Comparison of ENCODE assay signal across 1 cellular context in the genomic region with DNA sequence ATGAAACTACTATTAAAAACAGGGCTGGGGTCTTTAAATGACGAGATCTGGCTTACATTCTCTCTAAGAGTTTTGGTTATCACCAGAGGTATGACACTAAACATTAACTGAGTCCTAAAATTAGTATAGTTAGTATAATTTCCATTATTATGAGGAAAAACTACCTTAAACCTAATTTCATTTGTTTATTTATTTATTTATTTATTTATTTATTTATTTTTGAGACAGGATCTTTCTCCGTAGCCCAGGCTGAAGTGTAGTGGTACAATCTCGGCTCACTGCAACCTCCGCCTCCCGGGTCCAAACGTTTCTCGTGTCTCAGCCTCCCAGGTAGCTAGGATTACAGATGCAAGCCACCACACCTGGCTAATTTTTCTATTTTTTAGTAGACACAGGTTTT.
TF ChIP-seq lines count a peak whose summit lies in the region.

No MANE protein-coding gene starts in this region.

TF ChIP-seq in HEK293, 187 proteins besides CTCF, POLR2A, EP300 and RAD21 (continued from another document):
- TF ChIP-seq, protein P1, sequence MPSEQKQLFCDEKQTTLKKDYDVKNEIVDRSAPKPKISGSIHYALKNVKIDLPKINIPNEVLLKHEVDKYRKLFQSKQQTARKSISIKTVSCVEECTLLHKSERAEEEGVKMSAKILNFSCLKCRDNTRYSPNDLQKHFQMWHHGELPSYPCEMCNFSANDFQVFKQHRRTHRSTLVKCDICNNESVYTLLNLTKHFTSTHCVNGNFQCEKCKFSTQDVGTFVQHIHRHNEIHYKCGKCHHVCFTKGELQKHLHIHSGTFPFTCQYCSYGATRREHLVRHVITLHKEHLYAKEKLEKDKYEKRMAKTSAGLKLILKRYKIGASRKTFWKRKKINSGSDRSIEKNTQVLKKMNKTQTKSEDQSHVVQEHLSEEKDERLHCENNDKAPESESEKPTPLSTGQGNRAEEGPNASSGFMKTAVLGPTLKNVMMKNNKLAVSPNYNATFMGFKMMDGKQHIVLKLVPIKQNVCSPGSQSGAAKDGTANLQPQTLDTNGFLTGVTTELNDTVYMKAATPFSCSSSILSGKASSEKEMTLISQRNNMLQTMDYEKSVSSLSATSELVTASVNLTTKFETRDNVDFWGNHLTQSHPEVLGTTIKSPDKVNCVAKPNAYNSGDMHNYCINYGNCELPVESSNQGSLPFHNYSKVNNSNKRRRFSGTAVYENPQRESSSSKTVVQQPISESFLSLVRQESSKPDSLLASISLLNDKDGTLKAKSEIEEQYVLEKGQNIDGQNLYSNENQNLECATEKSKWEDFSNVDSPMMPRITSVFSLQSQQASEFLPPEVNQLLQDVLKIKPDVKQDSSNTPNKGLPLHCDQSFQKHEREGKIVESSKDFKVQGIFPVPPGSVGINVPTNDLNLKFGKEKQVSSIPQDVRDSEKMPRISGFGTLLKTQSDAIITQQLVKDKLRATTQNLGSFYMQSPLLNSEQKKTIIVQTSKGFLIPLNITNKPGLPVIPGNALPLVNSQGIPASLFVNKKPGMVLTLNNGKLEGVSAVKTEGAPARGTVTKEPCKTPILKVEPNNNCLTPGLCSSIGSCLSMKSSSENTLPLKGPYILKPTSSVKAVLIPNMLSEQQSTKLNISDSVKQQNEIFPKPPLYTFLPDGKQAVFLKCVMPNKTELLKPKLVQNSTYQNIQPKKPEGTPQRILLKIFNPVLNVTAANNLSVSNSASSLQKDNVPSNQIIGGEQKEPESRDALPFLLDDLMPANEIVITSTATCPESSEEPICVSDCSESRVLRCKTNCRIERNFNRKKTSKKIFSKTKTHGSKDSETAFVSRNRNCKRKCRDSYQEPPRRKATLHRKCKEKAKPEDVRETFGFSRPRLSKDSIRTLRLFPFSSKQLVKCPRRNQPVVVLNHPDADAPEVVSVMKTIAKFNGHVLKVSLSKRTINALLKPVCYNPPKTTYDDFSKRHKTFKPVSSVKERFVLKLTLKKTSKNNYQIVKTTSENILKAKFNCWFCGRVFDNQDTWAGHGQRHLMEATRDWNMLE (tag by site-specific recombination; conservative IDR thresholded peaks at IDR 0.05; ENCODE audit: low read depth), result peak; percentile 81
- peak; percentile 94 for TF ChIP-seq ZNF394 (tag by site-specific recombination; IDR thresholded peaks at IDR 0.05; ENCODE audit: borderline replicate concordance)
- TF ChIP-seq ZNF664 (tag by site-specific recombination; IDR thresholded peaks at IDR 0.05), result 0 out of 2 replicates have a peak, but pooled peaks have one; percentile 37
- TF ChIP-seq, protein P2, sequence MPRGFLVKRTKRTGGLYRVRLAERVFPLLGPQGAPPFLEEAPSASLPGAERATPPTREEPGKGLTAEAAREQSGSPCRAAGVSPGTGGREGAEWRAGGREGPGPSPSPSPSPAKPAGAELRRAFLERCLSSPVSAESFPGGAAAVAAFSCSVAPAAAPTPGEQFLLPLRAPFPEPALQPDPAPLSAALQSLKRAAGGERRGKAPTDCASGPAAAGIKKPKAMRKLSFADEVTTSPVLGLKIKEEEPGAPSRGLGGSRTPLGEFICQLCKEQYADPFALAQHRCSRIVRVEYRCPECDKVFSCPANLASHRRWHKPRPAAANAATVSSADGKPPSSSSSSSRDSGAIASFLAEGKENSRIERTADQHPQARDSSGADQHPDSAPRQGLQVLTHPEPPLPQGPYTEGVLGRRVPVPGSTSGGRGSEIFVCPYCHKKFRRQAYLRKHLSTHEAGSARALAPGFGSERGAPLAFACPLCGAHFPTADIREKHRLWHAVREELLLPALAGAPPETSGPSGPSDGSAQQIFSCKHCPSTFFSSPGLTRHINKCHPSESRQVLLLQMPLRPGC (tag by site-specific recombination; IDR thresholded peaks at IDR 0.05), result no peak
- TF ChIP-seq ZNF202 (tag by site-specific recombination; IDR thresholded peaks at IDR 0.05; ENCODE audit: borderline replicate concordance), result peak; percentile 42; the same call in 1 of the 2 replicates
- TF ChIP-seq MZF1 (tag by site-specific recombination; IDR thresholded peaks at IDR 0.05; ENCODE audit: borderline replicate concordance), result no peak
- no peak for TF ChIP-seq ZNF843 (tag by site-specific recombination; IDR thresholded peaks at IDR 0.05)
- TF ChIP-seq ZNF510 (tag by site-specific recombination; IDR thresholded peaks at IDR 0.05; ENCODE audit: insufficient replicate concordance), result peak; percentile 41
- TF ChIP-seq ZBTB7A (tag by site-specific recombination; IDR thresholded peaks at IDR 0.05; ENCODE audit: low read depth), result no peak
- TF ChIP-seq GLI2 (tag by site-specific recombination; IDR thresholded peaks at IDR 0.05; ENCODE audit: borderline replicate concordance, low read depth), result peak; percentile 15; the same call in 1 of the 2 replicates
- TF ChIP-seq ZNF140 (tag by site-specific recombination; IDR thresholded peaks at IDR 0.05), result peak; percentile 85
- TF ChIP-seq ZXDB (tag by site-specific recombination; IDR thresholded peaks at IDR 0.05), result 0 out of 2 replicates have a peak, but pooled peaks have one; percentile 29
- 0 out of 2 replicates have a peak, but pooled peaks have one; percentile 28 for TF ChIP-seq ZNF514 (tag by site-specific recombination; IDR thresholded peaks at IDR 0.05)
- TF ChIP-seq, protein P3, sequence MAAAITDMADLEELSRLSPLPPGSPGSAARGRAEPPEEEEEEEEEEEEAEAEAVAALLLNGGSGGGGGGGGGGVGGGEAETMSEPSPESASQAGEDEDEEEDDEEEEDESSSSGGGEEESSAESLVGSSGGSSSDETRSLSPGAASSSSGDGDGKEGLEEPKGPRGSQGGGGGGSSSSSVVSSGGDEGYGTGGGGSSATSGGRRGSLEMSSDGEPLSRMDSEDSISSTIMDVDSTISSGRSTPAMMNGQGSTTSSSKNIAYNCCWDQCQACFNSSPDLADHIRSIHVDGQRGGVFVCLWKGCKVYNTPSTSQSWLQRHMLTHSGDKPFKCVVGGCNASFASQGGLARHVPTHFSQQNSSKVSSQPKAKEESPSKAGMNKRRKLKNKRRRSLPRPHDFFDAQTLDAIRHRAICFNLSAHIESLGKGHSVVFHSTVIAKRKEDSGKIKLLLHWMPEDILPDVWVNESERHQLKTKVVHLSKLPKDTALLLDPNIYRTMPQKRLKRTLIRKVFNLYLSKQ (tag by site-specific recombination; IDR thresholded peaks at IDR 0.05; ENCODE audit: borderline replicate concordance), result 0 out of 2 replicates have a peak, but pooled peaks have one; percentile 30
- TF ChIP-seq, protein P4, sequence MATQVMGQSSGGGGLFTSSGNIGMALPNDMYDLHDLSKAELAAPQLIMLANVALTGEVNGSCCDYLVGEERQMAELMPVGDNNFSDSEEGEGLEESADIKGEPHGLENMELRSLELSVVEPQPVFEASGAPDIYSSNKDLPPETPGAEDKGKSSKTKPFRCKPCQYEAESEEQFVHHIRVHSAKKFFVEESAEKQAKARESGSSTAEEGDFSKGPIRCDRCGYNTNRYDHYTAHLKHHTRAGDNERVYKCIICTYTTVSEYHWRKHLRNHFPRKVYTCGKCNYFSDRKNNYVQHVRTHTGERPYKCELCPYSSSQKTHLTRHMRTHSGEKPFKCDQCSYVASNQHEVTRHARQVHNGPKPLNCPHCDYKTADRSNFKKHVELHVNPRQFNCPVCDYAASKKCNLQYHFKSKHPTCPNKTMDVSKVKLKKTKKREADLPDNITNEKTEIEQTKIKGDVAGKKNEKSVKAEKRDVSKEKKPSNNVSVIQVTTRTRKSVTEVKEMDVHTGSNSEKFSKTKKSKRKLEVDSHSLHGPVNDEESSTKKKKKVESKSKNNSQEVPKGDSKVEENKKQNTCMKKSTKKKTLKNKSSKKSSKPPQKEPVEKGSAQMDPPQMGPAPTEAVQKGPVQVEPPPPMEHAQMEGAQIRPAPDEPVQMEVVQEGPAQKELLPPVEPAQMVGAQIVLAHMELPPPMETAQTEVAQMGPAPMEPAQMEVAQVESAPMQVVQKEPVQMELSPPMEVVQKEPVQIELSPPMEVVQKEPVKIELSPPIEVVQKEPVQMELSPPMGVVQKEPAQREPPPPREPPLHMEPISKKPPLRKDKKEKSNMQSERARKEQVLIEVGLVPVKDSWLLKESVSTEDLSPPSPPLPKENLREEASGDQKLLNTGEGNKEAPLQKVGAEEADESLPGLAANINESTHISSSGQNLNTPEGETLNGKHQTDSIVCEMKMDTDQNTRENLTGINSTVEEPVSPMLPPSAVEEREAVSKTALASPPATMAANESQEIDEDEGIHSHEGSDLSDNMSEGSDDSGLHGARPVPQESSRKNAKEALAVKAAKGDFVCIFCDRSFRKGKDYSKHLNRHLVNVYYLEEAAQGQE (tag by site-specific recombination; IDR thresholded peaks at IDR 0.05), result peak; percentile 61; the same call in 1 of the 2 replicates
- no peak for TF ChIP-seq ZNF19 (tag by site-specific recombination; IDR thresholded peaks at IDR 0.05; ENCODE audit: low read depth)
